Comparison of ENCODE assay signal across 12 cellular contexts in genomic region chr13:41603917-41604316, GRCh38.
DNase-seq lines count a peak whose midpoint lies in the region; ATAC-seq and TF ChIP-seq lines count a peak whose summit lies in the region.
"Had no signal": no experiment of that assay in that cellular context is flagged by ENCODE, and none has a peak within 500 bp of the region (broad histone marks: within the 10 kb centered on the region; RNA-seq: fewer than 3 reads in every experiment).

No MANE protein-coding gene starts in this region.

- TF ChIP-seq CTCF in gastrocnemius medialis (IDR thresholded peaks at IDR 0.05 in 4 of 5, conservative IDR thresholded peaks at IDR 0.05 in 1 of 5), result no peak

- H3K27me3 Mint-ChIP-seq in activated T-cell treated with anti-CD3 and anti-CD28 coated beads, Interleukin-2, amount 50 U/mL, for 4 hours (ENCODE audit: low read depth), result no peaks in the 10 kb centered on the region

- no peaks in the 10 kb centered on the region for H3K27me3 ChIP-seq in gastrocnemius medialis
- H3K27me3 ChIP-seq: BLaER1 had no signal

- no peak for TF ChIP-seq POLR2A in gastrocnemius medialis (IDR thresholded peaks at IDR 0.05)

- no peaks in the 10 kb centered on the region for H3K4me1 Mint-ChIP-seq in activated T-cell treated with anti-CD3 and anti-CD28 coated beads, Interleukin-2, amount 50 U/mL, for 4 hours (ENCODE audit: low read depth)

- H3K4me3 ChIP-seq in gastrocnemius medialis, result no peak overlapping the region
- H3K4me3 ChIP-seq: BLaER1, GM12878 had no signal

- DNase-seq in activated T-cell treated with anti-CD3 and anti-CD28 coated beads, Interleukin-2, amount 50 U/mL, for 4 hours, result no peak
- DNase-seq in activated T-cell treated with anti-CD3 and anti-CD28 coated beads for 4 hours, result no peak
- DNase-seq in NCI-H2029 (lab: John Stamatoyannopoulos, UW), result peak; percentile 30
- DNase-seq in dermis blood vessel endothelial cell, result peak; percentile 79
- peak; percentile 79 to 86 for DNase-seq in gastrocnemius medialis
- no peak for DNase-seq in hippocampal formation (lab: John Stamatoyannopoulos, UW)
- DNase-seq in NCI-H1417 treated with DMSO at 0.1 percent for 48 hours (lab: John Stamatoyannopoulos, UW), result no peak
- DNase-seq: aorta, head of caudate nucleus had no signal

- peaks cover 60% of the 10 kb centered on the region for H3K36me3 Mint-ChIP-seq in activated T-cell treated with anti-CD3 and anti-CD28 coated beads, Interleukin-2, amount 50 U/mL, for 4 hours (ENCODE audit: insufficient read depth)

- no peak overlapping the region for H3K4me3 Mint-ChIP-seq in activated T-cell treated with anti-CD3 and anti-CD28 coated beads, Interleukin-2, amount 50 U/mL, for 4 hours

- H3K4me1 ChIP-seq in gastrocnemius medialis, result peaks cover 10 to 14% of the 10 kb centered on the region in 2 donors
- H3K4me1 ChIP-seq: BLaER1 had no signal

- ATAC-seq in activated T-cell treated with anti-CD3 and anti-CD28 coated beads, Interleukin-2, amount 50 U/mL, for 4 hours, result peak; percentile 57 to 61
- peak; percentile 100 for ATAC-seq in gastrocnemius medialis
- ATAC-seq in GM21619 (IDR thresholded peaks at IDR 0.05; ENCODE audit: unreplicated experiment), result no peak
- ATAC-seq: GM12878 had no signal

- in situ Hi-C loops in gastrocnemius medialis (cut with MboI; ENCODE audit: low sequenced_read_pairs in 4 of 4), result no loop called here

- intact Hi-C loops in gastrocnemius medialis (cut with DNase I; ENCODE audit: low total_unique reads), result no loop called here

- no peaks in the 10 kb centered on the region for H3K9me3 Mint-ChIP-seq in activated T-cell treated with anti-CD3 and anti-CD28 coated beads, Interleukin-2, amount 50 U/mL, for 4 hours

- peaks cover 0 to 15% of the 10 kb centered on the region in 2 donors for H3K36me3 ChIP-seq in gastrocnemius medialis

- peak overlapping the region; percentile 30 to 73 (median 50) for H3K27ac ChIP-seq in gastrocnemius medialis
- H3K27ac ChIP-seq: BLaER1 had no signal

- H3K9me3 ChIP-seq in gastrocnemius medialis, result no peaks in the 10 kb centered on the region
- H3K9me3 ChIP-seq: BLaER1 had no signal

Comparison
In these comparisons a context has a peak if more than half of its experiments do, and no peak if none do; other contexts are left out.
1. DNase-seq: peak in NCI-H2029 (single experiment), dermis blood vessel endothelial cell (single experiment) and gastrocnemius medialis (2 of 2); none in activated T-cell treated with anti-CD3 and anti-CD28 coated beads, Interleukin-2, amount 50 U/mL, for 4 hours (single experiment), activated T-cell treated with anti-CD3 and anti-CD28 coated beads for 4 hours (single experiment), hippocampal formation (0 of 2) and NCI-H1417 treated with DMSO at 0.1 percent for 48 hours (single experiment).